1 cellular context compared by ENCODE assay signal in the genomic region with DNA sequence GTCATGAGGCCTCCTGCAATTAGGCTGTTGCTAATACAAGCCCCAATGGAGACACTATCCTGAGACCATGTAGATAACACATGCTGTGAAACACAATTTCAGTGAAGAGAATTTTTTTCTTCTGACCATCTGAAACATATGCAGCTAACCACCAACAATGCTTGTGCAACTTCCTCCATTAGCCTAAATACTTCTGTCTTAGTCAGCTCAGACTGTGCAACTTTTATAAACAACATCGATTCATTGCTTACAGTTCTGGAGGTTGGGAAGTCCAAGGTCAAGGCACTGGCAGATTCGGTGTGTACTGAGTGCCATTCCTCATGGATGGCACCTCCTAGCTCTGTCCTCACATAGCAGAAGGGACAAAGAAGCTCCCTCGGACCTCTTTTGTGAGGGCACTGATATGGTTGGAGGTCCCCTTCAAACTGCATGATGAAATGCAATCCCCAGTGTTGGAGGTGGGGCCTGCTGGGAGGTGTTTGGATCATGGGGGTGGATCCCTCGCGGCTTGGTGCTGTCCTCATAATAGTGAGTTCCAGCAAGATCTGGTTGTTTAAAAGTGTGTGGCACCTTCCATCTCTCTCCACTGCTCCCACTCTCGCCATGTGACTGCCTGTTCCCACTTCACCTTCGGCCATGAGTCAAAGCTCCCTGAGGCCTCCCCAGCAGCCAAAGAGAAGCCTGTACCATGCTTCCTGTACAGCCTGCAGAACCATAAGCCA.
TF ChIP-seq lines count a peak whose summit lies in the region.

No MANE protein-coding gene starts in this region.

TF ChIP-seq in HepG2, 621 proteins besides CTCF, POLR2A, EP300 and RAD21 (continued from another document and continues in another):
- TF ChIP-seq, protein P1, sequence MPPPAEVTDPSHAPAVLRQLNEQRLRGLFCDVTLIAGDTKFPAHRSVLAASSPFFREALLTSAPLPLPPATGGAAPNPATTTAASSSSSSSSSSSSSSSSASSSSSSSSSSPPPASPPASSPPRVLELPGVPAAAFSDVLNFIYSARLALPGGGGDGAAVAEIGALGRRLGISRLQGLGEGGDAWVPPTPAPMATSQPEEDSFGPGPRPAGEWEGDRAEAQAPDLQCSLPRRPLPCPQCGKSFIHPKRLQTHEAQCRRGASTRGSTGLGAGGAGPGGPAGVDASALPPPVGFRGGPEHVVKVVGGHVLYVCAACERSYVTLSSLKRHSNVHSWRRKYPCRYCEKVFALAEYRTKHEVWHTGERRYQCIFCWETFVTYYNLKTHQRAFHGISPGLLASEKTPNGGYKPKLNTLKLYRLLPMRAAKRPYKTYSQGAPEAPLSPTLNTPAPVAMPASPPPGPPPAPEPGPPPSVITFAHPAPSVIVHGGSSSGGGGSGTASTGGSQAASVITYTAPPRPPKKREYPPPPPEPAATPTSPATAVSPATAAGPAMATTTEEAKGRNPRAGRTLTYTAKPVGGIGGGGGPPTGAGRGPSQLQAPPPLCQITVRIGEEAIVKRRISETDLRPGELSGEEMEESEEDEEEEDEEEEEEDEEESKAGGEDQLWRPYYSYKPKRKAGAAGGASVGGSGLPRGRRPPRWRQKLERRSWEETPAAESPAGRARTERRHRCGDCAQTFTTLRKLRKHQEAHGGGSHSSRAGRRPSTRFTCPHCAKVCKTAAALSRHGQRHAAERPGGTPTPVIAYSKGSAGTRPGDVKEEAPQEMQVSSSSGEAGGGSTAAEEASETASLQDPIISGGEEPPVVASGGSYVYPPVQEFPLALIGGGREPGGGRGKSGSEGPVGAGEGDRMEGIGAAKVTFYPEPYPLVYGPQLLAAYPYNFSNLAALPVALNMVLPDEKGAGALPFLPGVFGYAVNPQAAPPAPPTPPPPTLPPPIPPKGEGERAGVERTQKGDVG (CRISPR knock-in tag; IDR thresholded peaks at IDR 0.05; ENCODE audit: borderline replicate concordance): no peak
- TF ChIP-seq, protein P2, sequence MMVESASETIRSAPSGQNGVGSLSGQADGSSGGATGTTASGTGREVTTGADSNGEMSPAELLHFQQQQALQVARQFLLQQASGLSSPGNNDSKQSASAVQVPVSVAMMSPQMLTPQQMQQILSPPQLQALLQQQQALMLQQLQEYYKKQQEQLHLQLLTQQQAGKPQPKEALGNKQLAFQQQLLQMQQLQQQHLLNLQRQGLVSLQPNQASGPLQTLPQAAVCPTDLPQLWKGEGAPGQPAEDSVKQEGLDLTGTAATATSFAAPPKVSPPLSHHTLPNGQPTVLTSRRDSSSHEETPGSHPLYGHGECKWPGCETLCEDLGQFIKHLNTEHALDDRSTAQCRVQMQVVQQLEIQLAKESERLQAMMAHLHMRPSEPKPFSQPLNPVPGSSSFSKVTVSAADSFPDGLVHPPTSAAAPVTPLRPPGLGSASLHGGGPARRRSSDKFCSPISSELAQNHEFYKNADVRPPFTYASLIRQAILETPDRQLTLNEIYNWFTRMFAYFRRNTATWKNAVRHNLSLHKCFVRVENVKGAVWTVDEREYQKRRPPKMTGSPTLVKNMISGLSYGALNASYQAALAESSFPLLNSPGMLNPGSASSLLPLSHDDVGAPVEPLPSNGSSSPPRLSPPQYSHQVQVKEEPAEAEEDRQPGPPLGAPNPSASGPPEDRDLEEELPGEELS (CRISPR knock-in tag; IDR thresholded peaks at IDR 0.05): peak; percentile 59
- TF ChIP-seq PCBP2 (optimal IDR thresholded peaks at IDR 0.05; ENCODE audit: low read depth, low read length, poor library complexity, severe bottlenecking): no peak
- 0 out of 2 replicates have a peak, but pooled peaks have one; percentile 25 for TF ChIP-seq ETV5 (CRISPR knock-in tag; IDR thresholded peaks at IDR 0.05; ENCODE audit: borderline replicate concordance)
- no peak for TF ChIP-seq FOXP1 (IDR thresholded peaks at IDR 0.05)
- peak; percentile 87 for TF ChIP-seq FOXP1 (CRISPR knock-in tag; IDR thresholded peaks at IDR 0.05)
- no peak for TF ChIP-seq ZNF557 (CRISPR knock-in tag; IDR thresholded peaks at IDR 0.05)
- TF ChIP-seq, protein P3, sequence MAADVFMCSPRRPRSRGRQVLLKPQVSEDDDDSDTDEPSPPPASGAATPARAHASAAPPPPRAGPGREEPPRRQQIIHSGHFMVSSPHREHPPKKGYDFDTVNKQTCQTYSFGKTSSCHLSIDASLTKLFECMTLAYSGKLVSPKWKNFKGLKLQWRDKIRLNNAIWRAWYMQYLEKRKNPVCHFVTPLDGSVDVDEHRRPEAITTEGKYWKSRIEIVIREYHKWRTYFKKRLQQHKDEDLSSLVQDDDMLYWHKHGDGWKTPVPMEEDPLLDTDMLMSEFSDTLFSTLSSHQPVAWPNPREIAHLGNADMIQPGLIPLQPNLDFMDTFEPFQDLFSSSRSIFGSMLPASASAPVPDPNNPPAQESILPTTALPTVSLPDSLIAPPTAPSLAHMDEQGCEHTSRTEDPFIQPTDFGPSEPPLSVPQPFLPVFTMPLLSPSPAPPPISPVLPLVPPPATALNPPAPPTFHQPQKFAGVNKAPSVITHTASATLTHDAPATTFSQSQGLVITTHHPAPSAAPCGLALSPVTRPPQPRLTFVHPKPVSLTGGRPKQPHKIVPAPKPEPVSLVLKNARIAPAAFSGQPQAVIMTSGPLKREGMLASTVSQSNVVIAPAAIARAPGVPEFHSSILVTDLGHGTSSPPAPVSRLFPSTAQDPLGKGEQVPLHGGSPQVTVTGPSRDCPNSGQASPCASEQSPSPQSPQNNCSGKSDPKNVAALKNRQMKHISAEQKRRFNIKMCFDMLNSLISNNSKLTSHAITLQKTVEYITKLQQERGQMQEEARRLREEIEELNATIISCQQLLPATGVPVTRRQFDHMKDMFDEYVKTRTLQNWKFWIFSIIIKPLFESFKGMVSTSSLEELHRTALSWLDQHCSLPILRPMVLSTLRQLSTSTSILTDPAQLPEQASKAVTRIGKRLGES (CRISPR knock-in tag; IDR thresholded peaks at IDR 0.05; ENCODE audit: borderline replicate concordance): no peak
- no peak for TF ChIP-seq ZNF607 (CRISPR knock-in tag; IDR thresholded peaks at IDR 0.05; ENCODE audit: borderline replicate concordance)
- TF ChIP-seq NCOA1 (CRISPR knock-in tag; IDR thresholded peaks at IDR 0.05): no peak
- no peak for TF ChIP-seq MAF1 (CRISPR knock-in tag; IDR thresholded peaks at IDR 0.05; ENCODE audit: borderline replicate concordance)
- no peak for TF ChIP-seq JARID2 (CRISPR knock-in tag; IDR thresholded peaks at IDR 0.05; ENCODE audit: insufficient replicate concordance)
- TF ChIP-seq, protein P4, sequence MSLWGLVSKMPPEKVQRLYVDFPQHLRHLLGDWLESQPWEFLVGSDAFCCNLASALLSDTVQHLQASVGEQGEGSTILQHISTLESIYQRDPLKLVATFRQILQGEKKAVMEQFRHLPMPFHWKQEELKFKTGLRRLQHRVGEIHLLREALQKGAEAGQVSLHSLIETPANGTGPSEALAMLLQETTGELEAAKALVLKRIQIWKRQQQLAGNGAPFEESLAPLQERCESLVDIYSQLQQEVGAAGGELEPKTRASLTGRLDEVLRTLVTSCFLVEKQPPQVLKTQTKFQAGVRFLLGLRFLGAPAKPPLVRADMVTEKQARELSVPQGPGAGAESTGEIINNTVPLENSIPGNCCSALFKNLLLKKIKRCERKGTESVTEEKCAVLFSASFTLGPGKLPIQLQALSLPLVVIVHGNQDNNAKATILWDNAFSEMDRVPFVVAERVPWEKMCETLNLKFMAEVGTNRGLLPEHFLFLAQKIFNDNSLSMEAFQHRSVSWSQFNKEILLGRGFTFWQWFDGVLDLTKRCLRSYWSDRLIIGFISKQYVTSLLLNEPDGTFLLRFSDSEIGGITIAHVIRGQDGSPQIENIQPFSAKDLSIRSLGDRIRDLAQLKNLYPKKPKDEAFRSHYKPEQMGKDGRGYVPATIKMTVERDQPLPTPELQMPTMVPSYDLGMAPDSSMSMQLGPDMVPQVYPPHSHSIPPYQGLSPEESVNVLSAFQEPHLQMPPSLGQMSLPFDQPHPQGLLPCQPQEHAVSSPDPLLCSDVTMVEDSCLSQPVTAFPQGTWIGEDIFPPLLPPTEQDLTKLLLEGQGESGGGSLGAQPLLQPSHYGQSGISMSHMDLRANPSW (CRISPR knock-in tag; IDR thresholded peaks at IDR 0.05; ENCODE audit: borderline replicate concordance): no peak
- no peak for TF ChIP-seq PTBP1 (IDR thresholded peaks at IDR 0.05; ENCODE audit: low read depth, low read length, poor library complexity, severe bottlenecking)
- TF ChIP-seq, protein P5, sequence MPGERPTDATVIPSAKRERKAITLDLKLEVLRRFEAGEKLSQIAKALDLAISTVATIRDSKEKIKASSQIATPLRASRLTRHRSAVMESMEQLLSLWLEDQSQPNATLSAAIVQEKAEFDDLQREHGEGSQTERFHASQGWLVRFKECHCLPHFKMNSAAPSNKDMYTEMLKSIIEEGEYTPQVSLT (CRISPR knock-in tag; IDR thresholded peaks at IDR 0.05; ENCODE audit: borderline replicate concordance, low read depth): no peak
- TF ChIP-seq ZNF816 (CRISPR knock-in tag; IDR thresholded peaks at IDR 0.05; ENCODE audit: borderline replicate concordance): no peak
- TF ChIP-seq, protein P6, sequence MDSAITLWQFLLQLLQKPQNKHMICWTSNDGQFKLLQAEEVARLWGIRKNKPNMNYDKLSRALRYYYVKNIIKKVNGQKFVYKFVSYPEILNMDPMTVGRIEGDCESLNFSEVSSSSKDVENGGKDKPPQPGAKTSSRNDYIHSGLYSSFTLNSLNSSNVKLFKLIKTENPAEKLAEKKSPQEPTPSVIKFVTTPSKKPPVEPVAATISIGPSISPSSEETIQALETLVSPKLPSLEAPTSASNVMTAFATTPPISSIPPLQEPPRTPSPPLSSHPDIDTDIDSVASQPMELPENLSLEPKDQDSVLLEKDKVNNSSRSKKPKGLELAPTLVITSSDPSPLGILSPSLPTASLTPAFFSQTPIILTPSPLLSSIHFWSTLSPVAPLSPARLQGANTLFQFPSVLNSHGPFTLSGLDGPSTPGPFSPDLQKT (CRISPR knock-in tag; IDR thresholded peaks at IDR 0.05; ENCODE audit: borderline replicate concordance): no peak
- no peak for TF ChIP-seq ZNF660 (CRISPR knock-in tag; IDR thresholded peaks at IDR 0.05; ENCODE audit: borderline replicate concordance, low read depth)
- no peak for TF ChIP-seq HDAC6 (IDR thresholded peaks at IDR 0.05; ENCODE audit: low read depth, low read length)
- no peak for TF ChIP-seq ADNP (CRISPR knock-in tag; IDR thresholded peaks at IDR 0.05)
- TF ChIP-seq ELF1 (CRISPR knock-in tag; IDR thresholded peaks at IDR 0.05): no peak
- TF ChIP-seq ZZZ3 (CRISPR knock-in tag; IDR thresholded peaks at IDR 0.05; ENCODE audit: borderline replicate concordance): no peak
- TF ChIP-seq ZNF776 (CRISPR knock-in tag; IDR thresholded peaks at IDR 0.05): no peak
- peak; percentile 51; the same call in 1 of the 2 replicates for TF ChIP-seq SOX5 (CRISPR knock-in tag; IDR thresholded peaks at IDR 0.05; ENCODE audit: borderline replicate concordance)
- TF ChIP-seq ZNF616 (CRISPR knock-in tag; IDR thresholded peaks at IDR 0.05; ENCODE audit: low read depth): no peak
- TF ChIP-seq HOXA3 (CRISPR knock-in tag; IDR thresholded peaks at IDR 0.05): no peak
- TF ChIP-seq ESRRA (CRISPR knock-in tag; IDR thresholded peaks at IDR 0.05; ENCODE audit: low read depth): no peak
- 0 out of 2 replicates have a peak, but pooled peaks have one; percentile 36 for TF ChIP-seq TGIF2 (CRISPR knock-in tag; IDR thresholded peaks at IDR 0.05)
- TF ChIP-seq SMAD1 (CRISPR knock-in tag; IDR thresholded peaks at IDR 0.05; ENCODE audit: borderline replicate concordance, low read depth): no peak
- TF ChIP-seq MLLT10 (CRISPR knock-in tag; IDR thresholded peaks at IDR 0.05): no peak
- TF ChIP-seq ETV6 (CRISPR knock-in tag; conservative IDR thresholded peaks at IDR 0.05): no peak
- no peak for TF ChIP-seq ZNF614 (CRISPR knock-in tag; IDR thresholded peaks at IDR 0.05; ENCODE audit: borderline replicate concordance)
- TF ChIP-seq ZNF530 (CRISPR knock-in tag; IDR thresholded peaks at IDR 0.05; ENCODE audit: low read depth): no peak
- TF ChIP-seq ZNF101 (CRISPR knock-in tag; IDR thresholded peaks at IDR 0.05; ENCODE audit: borderline replicate concordance, low read depth): no peak
- TF ChIP-seq, protein P7, sequence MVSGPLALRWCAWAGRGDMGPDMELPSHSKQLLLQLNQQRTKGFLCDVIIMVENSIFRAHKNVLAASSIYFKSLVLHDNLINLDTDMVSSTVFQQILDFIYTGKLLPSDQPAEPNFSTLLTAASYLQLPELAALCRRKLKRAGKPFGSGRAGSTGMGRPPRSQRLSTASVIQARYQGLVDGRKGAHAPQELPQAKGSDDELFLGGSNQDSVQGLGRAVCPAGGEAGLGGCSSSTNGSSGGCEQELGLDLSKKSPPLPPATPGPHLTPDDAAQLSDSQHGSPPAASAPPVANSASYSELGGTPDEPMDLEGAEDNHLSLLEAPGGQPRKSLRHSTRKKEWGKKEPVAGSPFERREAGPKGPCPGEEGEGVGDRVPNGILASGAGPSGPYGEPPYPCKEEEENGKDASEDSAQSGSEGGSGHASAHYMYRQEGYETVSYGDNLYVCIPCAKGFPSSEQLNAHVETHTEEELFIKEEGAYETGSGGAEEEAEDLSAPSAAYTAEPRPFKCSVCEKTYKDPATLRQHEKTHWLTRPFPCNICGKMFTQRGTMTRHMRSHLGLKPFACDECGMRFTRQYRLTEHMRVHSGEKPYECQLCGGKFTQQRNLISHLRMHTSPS (CRISPR knock-in tag; IDR thresholded peaks at IDR 0.05; ENCODE audit: low read depth): no peak
- TF ChIP-seq, protein P8, sequence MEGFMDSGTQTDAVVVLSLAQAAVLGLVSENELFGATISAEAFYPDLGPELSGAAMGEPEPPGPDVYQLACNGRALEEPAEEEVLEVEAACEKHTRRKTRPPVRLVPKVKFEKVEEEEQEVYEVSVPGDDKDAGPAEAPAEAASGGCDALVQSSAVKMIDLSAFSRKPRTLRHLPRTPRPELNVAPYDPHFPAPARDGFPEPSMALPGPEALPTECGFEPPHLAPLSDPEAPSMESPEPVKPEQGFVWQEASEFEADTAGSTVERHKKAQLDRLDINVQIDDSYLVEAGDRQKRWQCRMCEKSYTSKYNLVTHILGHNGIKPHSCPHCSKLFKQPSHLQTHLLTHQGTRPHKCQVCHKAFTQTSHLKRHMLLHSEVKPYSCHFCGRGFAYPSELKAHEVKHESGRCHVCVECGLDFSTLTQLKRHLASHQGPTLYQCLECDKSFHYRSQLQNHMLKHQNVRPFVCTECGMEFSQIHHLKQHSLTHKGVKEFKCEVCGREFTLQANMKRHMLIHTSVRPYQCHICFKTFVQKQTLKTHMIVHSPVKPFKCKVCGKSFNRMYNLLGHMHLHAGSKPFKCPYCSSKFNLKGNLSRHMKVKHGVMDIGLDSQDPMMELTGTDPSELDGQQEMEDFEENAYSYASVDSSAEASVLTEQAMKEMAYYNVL (CRISPR knock-in tag; IDR thresholded peaks at IDR 0.05; ENCODE audit: borderline replicate concordance): no peak
- TF ChIP-seq FOXJ3 (CRISPR knock-in tag; IDR thresholded peaks at IDR 0.05; ENCODE audit: borderline replicate concordance): no peak
- TF ChIP-seq STAT5B (CRISPR knock-in tag; IDR thresholded peaks at IDR 0.05): no peak
- TF ChIP-seq, protein P9, sequence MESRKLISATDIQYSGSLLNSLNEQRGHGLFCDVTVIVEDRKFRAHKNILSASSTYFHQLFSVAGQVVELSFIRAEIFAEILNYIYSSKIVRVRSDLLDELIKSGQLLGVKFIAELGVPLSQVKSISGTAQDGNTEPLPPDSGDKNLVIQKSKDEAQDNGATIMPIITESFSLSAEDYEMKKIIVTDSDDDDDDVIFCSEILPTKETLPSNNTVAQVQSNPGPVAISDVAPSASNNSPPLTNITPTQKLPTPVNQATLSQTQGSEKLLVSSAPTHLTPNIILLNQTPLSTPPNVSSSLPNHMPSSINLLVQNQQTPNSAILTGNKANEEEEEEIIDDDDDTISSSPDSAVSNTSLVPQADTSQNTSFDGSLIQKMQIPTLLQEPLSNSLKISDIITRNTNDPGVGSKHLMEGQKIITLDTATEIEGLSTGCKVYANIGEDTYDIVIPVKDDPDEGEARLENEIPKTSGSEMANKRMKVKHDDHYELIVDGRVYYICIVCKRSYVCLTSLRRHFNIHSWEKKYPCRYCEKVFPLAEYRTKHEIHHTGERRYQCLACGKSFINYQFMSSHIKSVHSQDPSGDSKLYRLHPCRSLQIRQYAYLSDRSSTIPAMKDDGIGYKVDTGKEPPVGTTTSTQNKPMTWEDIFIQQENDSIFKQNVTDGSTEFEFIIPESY (CRISPR knock-in tag; IDR thresholded peaks at IDR 0.05): no peak; the same call in 1 of the 2 replicates
- no peak for TF ChIP-seq ZNF781 (CRISPR knock-in tag; IDR thresholded peaks at IDR 0.05; ENCODE audit: borderline replicate concordance, not compliant biosample characterization)
